Comparison of ENCODE assay signal across 25 cellular contexts in the genomic region with DNA sequence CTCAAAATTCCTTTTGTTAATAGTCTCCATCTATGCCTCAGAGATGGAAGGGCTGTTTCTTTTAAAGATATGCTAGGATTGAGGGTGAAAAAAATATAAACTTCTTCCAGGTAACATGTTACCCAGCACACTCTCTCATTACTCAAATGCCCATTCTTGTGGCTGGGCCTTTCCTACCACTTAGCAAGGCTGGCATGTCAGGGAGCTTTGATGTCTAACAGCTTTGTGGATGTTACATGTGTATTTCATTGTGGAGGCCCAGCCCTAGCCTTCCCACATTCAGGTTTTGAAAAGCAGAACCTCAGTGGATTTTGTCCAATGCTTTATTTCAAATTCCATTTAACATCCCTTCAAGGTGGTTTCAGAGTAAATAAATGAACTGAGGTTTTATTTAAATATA.
"Had no signal": no experiment of that assay in that cellular context is flagged by ENCODE, and none has a peak within 500 bp of the region (broad histone marks: within the 10 kb centered on the region; RNA-seq: fewer than 3 reads in every experiment).

No MANE protein-coding gene starts in this region.

- DNase-seq: kidney glomerular epithelial cell; left cardiac atrium; left lung; lower lobe of right lung; mammary epithelial cell; mesenchymal stem cell; naive thymus-derived CD8-positive, alpha-beta T cell; ovary; right lobe of liver; stimulated activated CD4-positive, alpha-beta T cell treated with anti-CD3 and anti-CD28 coated beads, Interleukin-1b, Interleukin-23, amount 100 ng/mL, for 48 hours; stimulated activated CD4-positive, alpha-beta T cell treated with anti-CD3 and anti-CD28 coated beads, Interleukin-2, amount 100 ng/mL, for 48 hours; stimulated activated CD4-positive, alpha-beta T cell treated with anti-CD3 and anti-CD28 coated beads, Interleukin-4, amount 100 ng/mL, for 4 hours; stimulated activated CD8-positive, alpha-beta memory T cell treated with anti-CD3 and anti-CD28 coated beads, Interleukin-4, amount 100 ng/mL, for 48 hours; stimulated activated naive CD4-positive, alpha-beta T cell treated with Interleukin-2 at 50 U/mL for 16 hours; stomach; testis; thyroid gland; transverse colon; upper lobe of left lung had no signal

- H3K4me1 Mint-ChIP-seq: naive thymus-derived CD8-positive, alpha-beta T cell; nephron; stimulated activated memory B cell treated with anti-CD40 and anti-IgM and Interleukin-4, amounts not matched to agents 10 μg/mL and 1 μg/mL and 100 μg/mL, for 72 hours had no signal

- H3K9me3 ChIP-seq: left lung, lower lobe of right lung, ovary, right atrium auricular region, right lobe of liver, stomach, testis, thyroid gland, transverse colon, upper lobe of left lung, vagina had no signal

- H3K27me3 ChIP-seq: left lung, ovary, right atrium auricular region, right lobe of liver, stomach, testis, thyroid gland, transverse colon, upper lobe of left lung, vagina had no signal

- H3K4me3 ChIP-seq: left lung, lower lobe of right lung, ovary, right atrium auricular region, right lobe of liver, smooth muscle cell, stomach, testis, thyroid gland, transverse colon, upper lobe of left lung, vagina had no signal

- H3K9me3 Mint-ChIP-seq: nephron; stimulated activated memory B cell treated with anti-CD40 and anti-IgM and Interleukin-4, amounts not matched to agents 10 μg/mL and 1 μg/mL and 100 μg/mL, for 72 hours had no signal

- H3K4me1 ChIP-seq: left lung, lower lobe of right lung, right atrium auricular region, right lobe of liver, stomach, testis, thyroid gland, transverse colon, upper lobe of left lung, vagina had no signal

- H3K27ac ChIP-seq: left lung, lower lobe of right lung, ovary, right atrium auricular region, right lobe of liver, stomach, testis, thyroid gland, transverse colon, upper lobe of left lung, vagina had no signal

- ATAC-seq: left cardiac atrium; left lung; lower lobe of right lung; naive thymus-derived CD8-positive, alpha-beta T cell; right lobe of liver had no signal

- H3K36me3 ChIP-seq: left lung, lower lobe of right lung, ovary, right atrium auricular region, right lobe of liver, stomach, thyroid gland, transverse colon, upper lobe of left lung, vagina had no signal

- H3K27me3 Mint-ChIP-seq: naive thymus-derived CD8-positive, alpha-beta T cell; progenitor cell of endocrine pancreas; stimulated activated memory B cell treated with anti-CD40 and anti-IgM and Interleukin-4, amounts not matched to agents 10 μg/mL and 1 μg/mL and 100 μg/mL, for 72 hours had no signal

- H3K4me3 Mint-ChIP-seq: naive thymus-derived CD8-positive, alpha-beta T cell; nephron; stimulated activated memory B cell treated with anti-CD40 and anti-IgM and Interleukin-4, amounts not matched to agents 10 μg/mL and 1 μg/mL and 100 μg/mL, for 72 hours had no signal

- H3K36me3 Mint-ChIP-seq: naive thymus-derived CD8-positive, alpha-beta T cell; stimulated activated memory B cell treated with anti-CD40 and anti-IgM and Interleukin-4, amounts not matched to agents 10 μg/mL and 1 μg/mL and 100 μg/mL, for 72 hours had no signal

- H3K27ac Mint-ChIP-seq: naive thymus-derived CD8-positive, alpha-beta T cell; nephron; progenitor cell of endocrine pancreas; stimulated activated memory B cell treated with anti-CD40 and anti-IgM and Interleukin-4, amounts not matched to agents 10 μg/mL and 1 μg/mL and 100 μg/mL, for 72 hours had no signal
